ENCODE assay signal across 1 cellular context in the genomic region with DNA sequence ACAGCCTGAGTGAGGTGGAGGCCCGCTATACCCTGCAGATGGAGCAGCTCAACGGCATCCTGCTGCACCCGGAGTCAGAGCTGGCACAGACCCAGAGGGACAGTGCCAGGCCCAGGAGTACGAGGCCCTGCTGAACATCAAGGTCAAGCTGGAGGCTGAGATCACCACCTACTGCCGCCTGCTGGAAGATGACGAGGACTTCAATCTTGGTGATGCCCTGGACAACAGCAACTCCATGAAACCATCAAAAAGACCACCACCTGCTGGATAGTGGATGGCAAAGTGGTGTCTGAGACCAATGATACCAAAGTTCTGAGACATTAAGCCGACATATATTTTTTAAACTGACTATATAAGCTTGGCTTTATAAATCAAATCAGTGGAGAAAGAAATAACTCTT.
TF ChIP-seq lines count a peak whose summit lies in the region.

No MANE protein-coding gene starts in this region.

TF ChIP-seq in H1, 55 proteins besides CTCF, POLR2A, EP300 and RAD21:
- no peak for TF ChIP-seq TBP (IDR thresholded peaks at IDR 0.05; ENCODE audit: low read depth, low read length)
- TF ChIP-seq MAFK (IDR thresholded peaks at IDR 0.05; ENCODE audit: low read depth, low read length): no peak
- TF ChIP-seq SIN3A (conservative IDR thresholded peaks at IDR 0.05 in 1 of 2, IDR thresholded peaks at IDR 0.05 in 1 of 2; ENCODE audit: low read depth in 1 of 2, low read length in 2 of 2): no peak
- TF ChIP-seq KDM4A (IDR thresholded peaks at IDR 0.05; ENCODE audit: low read depth, low read length, severe bottlenecking): no peak
- no peak for TF ChIP-seq CHD1 (IDR thresholded peaks at IDR 0.05; ENCODE audit: low read depth, low read length)
